Comparison of ENCODE assay signal across 1 cellular context in genomic region chr7:29483219-29484104, GRCh38.
TF ChIP-seq lines count a peak whose summit lies in the region.

No MANE protein-coding gene starts in this region.

TF ChIP-seq in HepG2, 621 proteins besides CTCF, POLR2A, EP300 and RAD21 (continued from another document and continues in another):
- peak; percentile 68; the same call in 1 of the 2 replicates for TF ChIP-seq ZNF609 (CRISPR knock-in tag; IDR thresholded peaks at IDR 0.05; ENCODE audit: borderline replicate concordance)
- no peak for TF ChIP-seq SETDB1 (CRISPR knock-in tag; IDR thresholded peaks at IDR 0.05; ENCODE audit: borderline replicate concordance)
- TF ChIP-seq ISL2 (CRISPR knock-in tag; IDR thresholded peaks at IDR 0.05): peak; percentile 89
- TF ChIP-seq KLF12 (CRISPR knock-in tag; IDR thresholded peaks at IDR 0.05; ENCODE audit: borderline replicate concordance): no peak
- TF ChIP-seq ZNF367 (CRISPR knock-in tag; IDR thresholded peaks at IDR 0.05; ENCODE audit: borderline replicate concordance): no peak
- TF ChIP-seq HMGXB3 (CRISPR knock-in tag; IDR thresholded peaks at IDR 0.05; ENCODE audit: borderline replicate concordance): peak; percentile 83
- TF ChIP-seq ZNF543 (CRISPR knock-in tag; IDR thresholded peaks at IDR 0.05): no peak
- no peak; the same call in 1 of the 2 replicates for TF ChIP-seq CSRNP1 (CRISPR knock-in tag; IDR thresholded peaks at IDR 0.05)
- TF ChIP-seq FOXA1 (IDR thresholded peaks at IDR 0.05): no peak
- TF ChIP-seq FOXA1 (CRISPR knock-in tag; IDR thresholded peaks at IDR 0.05): peak; percentile 91
- TF ChIP-seq SYNCRIP (IDR thresholded peaks at IDR 0.05; ENCODE audit: insufficient read depth, low read depth, low read length): no peak
- peak; percentile 55; the same call in 1 of the 2 replicates for TF ChIP-seq POLR2G (IDR thresholded peaks at IDR 0.05; ENCODE audit: low read depth, low read length)
- TF ChIP-seq ZKSCAN8 (CRISPR knock-in tag; IDR thresholded peaks at IDR 0.05; ENCODE audit: borderline replicate concordance): peak; percentile 94
- peak; percentile 61; the same call in 1 of the 2 replicates for TF ChIP-seq IRF2 (CRISPR knock-in tag; IDR thresholded peaks at IDR 0.05)
- TF ChIP-seq DNMT3B (CRISPR knock-in tag; conservative IDR thresholded peaks at IDR 0.05): no peak
- peak; percentile 64 for TF ChIP-seq KDM6A (CRISPR knock-in tag; IDR thresholded peaks at IDR 0.05; ENCODE audit: low read depth)
- TF ChIP-seq HOXA5 (CRISPR knock-in tag; IDR thresholded peaks at IDR 0.05): 0 out of 2 replicates have a peak, but pooled peaks have one; percentile 74
- no peak for TF ChIP-seq ZNF382 (CRISPR knock-in tag; IDR thresholded peaks at IDR 0.05; ENCODE audit: borderline replicate concordance)
- TF ChIP-seq BCL6 (CRISPR knock-in tag; IDR thresholded peaks at IDR 0.05): peak; percentile 95
- peak; percentile 38; the same call in 1 of the 2 replicates for TF ChIP-seq SKIL (CRISPR knock-in tag; IDR thresholded peaks at IDR 0.05; ENCODE audit: borderline replicate concordance)
- TF ChIP-seq WIZ (CRISPR knock-in tag; IDR thresholded peaks at IDR 0.05): no peak
- 0 out of 2 replicates have a peak, but pooled peaks have one; percentile 19 for TF ChIP-seq KMT2B (CRISPR knock-in tag; IDR thresholded peaks at IDR 0.05)
- TF ChIP-seq ZNF552 (CRISPR knock-in tag; IDR thresholded peaks at IDR 0.05; ENCODE audit: borderline replicate concordance): no peak
- TF ChIP-seq THAP7 (CRISPR knock-in tag; IDR thresholded peaks at IDR 0.05): no peak
- no peak for TF ChIP-seq MBD4 (IDR thresholded peaks at IDR 0.05; ENCODE audit: borderline replicate concordance, low read length)
- TF ChIP-seq REST (IDR thresholded peaks at IDR 0.05; ENCODE audit: borderline replicate concordance in 1 of 2, low read depth in 1 of 2, low read length in 2 of 2): peak in 1 of 2 experiments; percentile 40; a peak in 1 of 4 replicates
- peak; percentile 57; the same call in 1 of the 2 replicates for TF ChIP-seq ZSCAN5A (CRISPR knock-in tag; IDR thresholded peaks at IDR 0.05; ENCODE audit: borderline replicate concordance)
- no peak for TF ChIP-seq HNRNPK (IDR thresholded peaks at IDR 0.05; ENCODE audit: low read depth, low read length, poor library complexity, severe bottlenecking)
- TF ChIP-seq GATA4 (IDR thresholded peaks at IDR 0.05; ENCODE audit: borderline replicate concordance, low read depth): no peak
- no peak for TF ChIP-seq TEF (CRISPR knock-in tag; IDR thresholded peaks at IDR 0.05)
- no peak for TF ChIP-seq PAX8 (CRISPR knock-in tag; IDR thresholded peaks at IDR 0.05; ENCODE audit: borderline replicate concordance)
- TF ChIP-seq ZNF678 (CRISPR knock-in tag; IDR thresholded peaks at IDR 0.05): no peak
- peak; percentile 87 for TF ChIP-seq KDM4B (CRISPR knock-in tag; IDR thresholded peaks at IDR 0.05)
- TF ChIP-seq TARDBP (CRISPR knock-in tag; IDR thresholded peaks at IDR 0.05): peak; percentile 79; the same call in 1 of the 2 replicates
- TF ChIP-seq ZNF282 (IDR thresholded peaks at IDR 0.05; ENCODE audit: partially characterized antibody): no peak
- TF ChIP-seq RCOR2 (CRISPR knock-in tag; IDR thresholded peaks at IDR 0.05): peak; percentile 79; the same call in 1 of the 2 replicates
- peak; percentile 99 for TF ChIP-seq SOX5 (CRISPR knock-in tag; IDR thresholded peaks at IDR 0.05; ENCODE audit: borderline replicate concordance)
- TF ChIP-seq ASH2L (IDR thresholded peaks at IDR 0.05; ENCODE audit: insufficient read length, low read depth, low read length): peak; percentile 57
- TF ChIP-seq TBL1XR1 (IDR thresholded peaks at IDR 0.05; ENCODE audit: borderline replicate concordance, low read length, partially characterized antibody): peak; percentile 42
- TF ChIP-seq STAG1 (CRISPR knock-in tag; IDR thresholded peaks at IDR 0.05): no peak
